In the genomic region with DNA sequence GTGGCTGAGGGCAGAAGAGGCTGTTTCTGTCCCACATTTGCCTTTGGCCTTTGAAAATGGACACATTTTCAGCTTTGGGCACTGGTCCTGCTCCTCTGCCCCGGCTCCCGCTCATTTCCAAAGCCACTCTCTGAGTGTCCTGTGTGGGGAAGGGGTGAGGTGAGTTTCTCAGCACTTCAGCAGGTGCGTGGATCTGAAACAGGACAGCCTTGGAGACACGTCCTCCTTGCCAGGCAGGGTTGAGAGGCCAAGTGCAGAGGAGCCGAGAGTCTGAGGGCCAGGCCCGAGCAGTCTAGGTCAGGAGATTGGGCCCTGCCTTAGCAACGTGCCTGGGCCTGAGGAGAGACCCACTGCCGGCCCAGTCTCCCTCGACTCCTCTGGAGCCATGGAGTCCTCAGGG, we compare ENCODE assay signal across 2 cellular contexts.
TF ChIP-seq lines count a peak whose summit lies in the region.

No MANE protein-coding gene starts in this region.

TF ChIP-seq in SK-N-SH, 30 proteins besides CTCF, POLR2A, EP300 and RAD21:
- TF ChIP-seq ELF1 (IDR thresholded peaks at IDR 0.05) (no peak), RCOR1 (IDR thresholded peaks at IDR 0.05; ENCODE audit: low read length) (no peak), FOSL2 (IDR thresholded peaks at IDR 0.05; ENCODE audit: borderline replicate concordance, low read depth) (no peak), FOXJ3 (CRISPR knock-in tag; IDR thresholded peaks at IDR 0.05) (no peak), TAF1 (IDR thresholded peaks at IDR 0.05; ENCODE audit: borderline replicate concordance, low read depth, low read length) (no peak), CHD2 (IDR thresholded peaks at IDR 0.05; ENCODE audit: low read length, partially characterized antibody) (no peak), RFX5 (IDR thresholded peaks at IDR 0.05; ENCODE audit: low read length) (no peak), MEF2A (IDR thresholded peaks at IDR 0.05; ENCODE audit: borderline replicate concordance, low read depth) (no peak), EZH2phosphoT487 (IDR thresholded peaks at IDR 0.05; ENCODE audit: borderline replicate concordance, low read depth) (no peak), YY1 (IDR thresholded peaks at IDR 0.05; ENCODE audit: low read depth) (no peak)
- TF ChIP-seq, protein P1, sequence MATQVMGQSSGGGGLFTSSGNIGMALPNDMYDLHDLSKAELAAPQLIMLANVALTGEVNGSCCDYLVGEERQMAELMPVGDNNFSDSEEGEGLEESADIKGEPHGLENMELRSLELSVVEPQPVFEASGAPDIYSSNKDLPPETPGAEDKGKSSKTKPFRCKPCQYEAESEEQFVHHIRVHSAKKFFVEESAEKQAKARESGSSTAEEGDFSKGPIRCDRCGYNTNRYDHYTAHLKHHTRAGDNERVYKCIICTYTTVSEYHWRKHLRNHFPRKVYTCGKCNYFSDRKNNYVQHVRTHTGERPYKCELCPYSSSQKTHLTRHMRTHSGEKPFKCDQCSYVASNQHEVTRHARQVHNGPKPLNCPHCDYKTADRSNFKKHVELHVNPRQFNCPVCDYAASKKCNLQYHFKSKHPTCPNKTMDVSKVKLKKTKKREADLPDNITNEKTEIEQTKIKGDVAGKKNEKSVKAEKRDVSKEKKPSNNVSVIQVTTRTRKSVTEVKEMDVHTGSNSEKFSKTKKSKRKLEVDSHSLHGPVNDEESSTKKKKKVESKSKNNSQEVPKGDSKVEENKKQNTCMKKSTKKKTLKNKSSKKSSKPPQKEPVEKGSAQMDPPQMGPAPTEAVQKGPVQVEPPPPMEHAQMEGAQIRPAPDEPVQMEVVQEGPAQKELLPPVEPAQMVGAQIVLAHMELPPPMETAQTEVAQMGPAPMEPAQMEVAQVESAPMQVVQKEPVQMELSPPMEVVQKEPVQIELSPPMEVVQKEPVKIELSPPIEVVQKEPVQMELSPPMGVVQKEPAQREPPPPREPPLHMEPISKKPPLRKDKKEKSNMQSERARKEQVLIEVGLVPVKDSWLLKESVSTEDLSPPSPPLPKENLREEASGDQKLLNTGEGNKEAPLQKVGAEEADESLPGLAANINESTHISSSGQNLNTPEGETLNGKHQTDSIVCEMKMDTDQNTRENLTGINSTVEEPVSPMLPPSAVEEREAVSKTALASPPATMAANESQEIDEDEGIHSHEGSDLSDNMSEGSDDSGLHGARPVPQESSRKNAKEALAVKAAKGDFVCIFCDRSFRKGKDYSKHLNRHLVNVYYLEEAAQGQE (IDR thresholded peaks at IDR 0.05; ENCODE audit: low read depth, low read length): no peak

TF ChIP-seq in SK-N-SH treated with all-trans-retinoic acid at 6 μM for 48 hours, 23 proteins besides CTCF, POLR2A, EP300 and RAD21:
- TF ChIP-seq ZNF70 (CRISPR knock-in tag; IDR thresholded peaks at IDR 0.05) (no peak), ZC3H10 (CRISPR knock-in tag; IDR thresholded peaks at IDR 0.05) (no peak), CSDC2 (CRISPR knock-in tag; IDR thresholded peaks at IDR 0.05) (no peak), BACH2 (CRISPR knock-in tag; IDR thresholded peaks at IDR 0.05; ENCODE audit: borderline replicate concordance) (no peak), PPARA (CRISPR knock-in tag; IDR thresholded peaks at IDR 0.05; ENCODE audit: borderline replicate concordance) (no peak), GLIS3 (CRISPR knock-in tag; IDR thresholded peaks at IDR 0.05) (no peak), TOX (CRISPR knock-in tag; IDR thresholded peaks at IDR 0.05; ENCODE audit: borderline replicate concordance) (no peak), ZNF565 (CRISPR knock-in tag; conservative IDR thresholded peaks at IDR 0.05; ENCODE audit: low read depth) (no peak)
- TF ChIP-seq, protein P2, sequence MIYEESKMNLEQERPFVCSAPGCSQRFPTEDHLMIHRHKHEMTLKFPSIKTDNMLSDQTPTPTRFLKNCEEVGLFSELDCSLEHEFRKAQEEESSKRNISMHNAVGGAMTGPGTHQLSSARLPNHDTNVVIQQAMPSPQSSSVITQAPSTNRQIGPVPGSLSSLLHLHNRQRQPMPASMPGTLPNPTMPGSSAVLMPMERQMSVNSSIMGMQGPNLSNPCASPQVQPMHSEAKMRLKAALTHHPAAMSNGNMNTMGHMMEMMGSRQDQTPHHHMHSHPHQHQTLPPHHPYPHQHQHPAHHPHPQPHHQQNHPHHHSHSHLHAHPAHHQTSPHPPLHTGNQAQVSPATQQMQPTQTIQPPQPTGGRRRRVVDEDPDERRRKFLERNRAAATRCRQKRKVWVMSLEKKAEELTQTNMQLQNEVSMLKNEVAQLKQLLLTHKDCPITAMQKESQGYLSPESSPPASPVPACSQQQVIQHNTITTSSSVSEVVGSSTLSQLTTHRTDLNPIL (CRISPR knock-in tag; IDR thresholded peaks at IDR 0.05; ENCODE audit: low read depth): no peak
- TF ChIP-seq, protein P3, sequence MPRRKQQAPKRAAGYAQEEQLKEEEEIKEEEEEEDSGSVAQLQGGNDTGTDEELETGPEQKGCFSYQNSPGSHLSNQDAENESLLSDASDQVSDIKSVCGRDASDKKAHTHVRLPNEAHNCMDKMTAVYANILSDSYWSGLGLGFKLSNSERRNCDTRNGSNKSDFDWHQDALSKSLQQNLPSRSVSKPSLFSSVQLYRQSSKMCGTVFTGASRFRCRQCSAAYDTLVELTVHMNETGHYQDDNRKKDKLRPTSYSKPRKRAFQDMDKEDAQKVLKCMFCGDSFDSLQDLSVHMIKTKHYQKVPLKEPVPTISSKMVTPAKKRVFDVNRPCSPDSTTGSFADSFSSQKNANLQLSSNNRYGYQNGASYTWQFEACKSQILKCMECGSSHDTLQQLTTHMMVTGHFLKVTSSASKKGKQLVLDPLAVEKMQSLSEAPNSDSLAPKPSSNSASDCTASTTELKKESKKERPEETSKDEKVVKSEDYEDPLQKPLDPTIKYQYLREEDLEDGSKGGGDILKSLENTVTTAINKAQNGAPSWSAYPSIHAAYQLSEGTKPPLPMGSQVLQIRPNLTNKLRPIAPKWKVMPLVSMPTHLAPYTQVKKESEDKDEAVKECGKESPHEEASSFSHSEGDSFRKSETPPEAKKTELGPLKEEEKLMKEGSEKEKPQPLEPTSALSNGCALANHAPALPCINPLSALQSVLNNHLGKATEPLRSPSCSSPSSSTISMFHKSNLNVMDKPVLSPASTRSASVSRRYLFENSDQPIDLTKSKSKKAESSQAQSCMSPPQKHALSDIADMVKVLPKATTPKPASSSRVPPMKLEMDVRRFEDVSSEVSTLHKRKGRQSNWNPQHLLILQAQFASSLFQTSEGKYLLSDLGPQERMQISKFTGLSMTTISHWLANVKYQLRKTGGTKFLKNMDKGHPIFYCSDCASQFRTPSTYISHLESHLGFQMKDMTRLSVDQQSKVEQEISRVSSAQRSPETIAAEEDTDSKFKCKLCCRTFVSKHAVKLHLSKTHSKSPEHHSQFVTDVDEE (CRISPR knock-in tag; IDR thresholded peaks at IDR 0.05): no peak
- TF ChIP-seq, protein P4, sequence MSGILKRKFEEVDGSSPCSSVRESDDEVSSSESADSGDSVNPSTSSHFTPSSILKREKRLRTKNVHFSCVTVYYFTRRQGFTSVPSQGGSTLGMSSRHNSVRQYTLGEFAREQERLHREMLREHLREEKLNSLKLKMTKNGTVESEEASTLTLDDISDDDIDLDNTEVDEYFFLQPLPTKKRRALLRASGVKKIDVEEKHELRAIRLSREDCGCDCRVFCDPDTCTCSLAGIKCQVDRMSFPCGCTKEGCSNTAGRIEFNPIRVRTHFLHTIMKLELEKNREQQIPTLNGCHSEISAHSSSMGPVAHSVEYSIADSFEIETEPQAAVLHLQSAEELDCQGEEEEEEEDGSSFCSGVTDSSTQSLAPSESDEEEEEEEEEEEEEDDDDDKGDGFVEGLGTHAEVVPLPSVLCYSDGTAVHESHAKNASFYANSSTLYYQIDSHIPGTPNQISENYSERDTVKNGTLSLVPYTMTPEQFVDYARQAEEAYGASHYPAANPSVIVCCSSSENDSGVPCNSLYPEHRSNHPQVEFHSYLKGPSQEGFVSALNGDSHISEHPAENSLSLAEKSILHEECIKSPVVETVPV (CRISPR knock-in tag; IDR thresholded peaks at IDR 0.05): no peak
TF ChIP-seq in SK-N-SH treated with all-trans-retinoic acid at 6 μM for 48 hours: peak in this region for 0.
